Comparison of ENCODE assay signal across 35 cellular contexts in genomic region chr5:9817819-9818218, GRCh38.
"Had no signal": no experiment of that assay in that cellular context is flagged by ENCODE, and none has a peak within 500 bp of the region (broad histone marks: within the 10 kb centered on the region; RNA-seq: fewer than 3 reads in every experiment).

No MANE protein-coding gene starts in this region.

- H3K9me3 Mint-ChIP-seq: activated B cell treated with CpG ODN at 0.5 μM for 24 hours; activated CD4-positive, alpha-beta memory T cell treated with anti-CD3 and anti-CD28 coated beads for 36 hours; activated CD4-positive, alpha-beta T cell treated with anti-CD3 and anti-CD28 coated beads, Interleukin-2, amount 10 ng/mL, durations not matched to agents 24 days and 14 days; activated CD8-positive, alpha-beta T cell treated with anti-CD3 and anti-CD28 coated beads for 36 hours; activated naive CD4-positive, alpha-beta T cell treated with anti-CD3 and anti-CD28 coated beads for 36 hours; activated naive CD4-positive, alpha-beta T cell treated with anti-CD3 and anti-CD28 coated beads, Interleukin-2, amount 50 U/mL, for 72 hours; activated naive CD8-positive, alpha-beta T cell treated with anti-CD3 and anti-CD28 coated beads for 36 hours; activated T-helper 1 cell treated with anti-CD3 and anti-CD28 coated beads, Interleukin-12 subunit alpha, Interleukin-12 subunit beta, Interleukin-2, Interleukin-4 antibody, amounts not matched to agents 30 ng/mL and 10 ng/mL and 1 ng/mL, durations not matched to agents 14 hours and 24 hours and 36 hours; activated T-helper 17 cell treated with anti-CD3 and anti-CD28 coated beads, Interleukin-2, amount 50 U/mL, for 72 hours; T-helper 2 cell treated with Interferon-gamma antibody and Interleukin-4, amounts not matched to agents 5 μg/mL and 100 μg/mL, for 36 hours had no signal

- H3K27me3 Mint-ChIP-seq: activated B cell treated with CpG ODN at 0.5 μM for 24 hours; activated CD4-positive, alpha-beta memory T cell treated with anti-CD3 and anti-CD28 coated beads for 36 hours; activated CD4-positive, alpha-beta T cell treated with anti-CD3 and anti-CD28 coated beads, Interleukin-2, amount 10 ng/mL, durations not matched to agents 24 days and 14 days; activated CD8-positive, alpha-beta T cell treated with anti-CD3 and anti-CD28 coated beads for 36 hours; activated naive CD8-positive, alpha-beta T cell treated with anti-CD3 and anti-CD28 coated beads for 36 hours; activated T-helper 17 cell treated with anti-CD3 and anti-CD28 coated beads, Interleukin-2, amount 50 U/mL, for 72 hours; brain had no signal

- H3K9me3 ChIP-seq: adrenal gland had no signal

- DNase-seq: activated B cell treated with CpG ODN at 0.5 μM for 24 hours; activated CD4-positive, alpha-beta memory T cell treated with anti-CD3 and anti-CD28 coated beads for 36 hours; activated CD4-positive, alpha-beta T cell treated with anti-CD3 and anti-CD28 coated beads for 4 hours; activated CD4-positive, alpha-beta T cell treated with anti-CD3 and anti-CD28 coated beads, Interleukin-2, amount 10 ng/mL, durations not matched to agents 24 days and 14 days; activated CD4-positive, alpha-beta T cell treated with anti-CD3 and anti-CD28 coated beads, Interleukin-2, amount 50 U/mL, for 1 hour; activated CD4-positive, alpha-beta T cell treated with anti-CD3 and anti-CD28 coated beads, Interleukin-2, amount 50 U/mL, for 4 hours; activated CD4-positive, CD25-positive, alpha-beta regulatory T cell treated with anti-CD3 and anti-CD28 coated beads, Interleukin-2, amount 50 U/mL, for 72 hours; activated CD8-positive, alpha-beta memory T cell treated with anti-CD3 and anti-CD28 coated beads, Interleukin-2, amount 50 U/mL, for 4 hours; activated CD8-positive, alpha-beta T cell treated with anti-CD3 and anti-CD28 coated beads for 36 hours; activated effector memory CD4-positive, alpha-beta T cell treated with anti-CD3 and anti-CD28 coated beads, Interleukin-2, amount 50 U/mL, for 16 hours; activated gamma-delta T cell treated with Interleukin-2 at 50 U/mL for 16 hours; activated naive CD4-positive, alpha-beta T cell; activated naive CD4-positive, alpha-beta T cell treated with anti-CD3 and anti-CD28 coated beads for 36 hours; activated naive CD4-positive, alpha-beta T cell treated with anti-CD3 and anti-CD28 coated beads, Interleukin-2, amount 50 U/mL, for 16 hours; activated naive CD8-positive, alpha-beta T cell treated with anti-CD3 and anti-CD28 coated beads for 36 hours; activated T-cell treated with anti-CD3 and anti-CD28 coated beads for 4 hours; activated T-cell treated with anti-CD3 and anti-CD28 coated beads, Interleukin-2, amount 50 U/mL, for 1 hour; activated T-cell treated with anti-CD3 and anti-CD28 coated beads, Interleukin-2, amount 50 U/mL, for 4 hours; activated T-cell treated with anti-CD3 and anti-CD28 coated beads, Interleukin-2, amount 50 U/mL, for 72 hours; adrenal gland; amniotic stem cell; aorta; central memory CD4-positive, alpha-beta T cell; SW 1271; T-helper 1 cell; T-helper 2 cell; T-helper 9 cell had no signal

- H3K4me1 ChIP-seq: adrenal gland had no signal

- H3K27ac ChIP-seq: adrenal gland, cardiac muscle cell, VCaP had no signal

- H3K4me3 ChIP-seq: adrenal gland, cardiac muscle cell had no signal

- H3K27me3 ChIP-seq: adrenal gland, cardiac muscle cell had no signal

- H3K36me3 Mint-ChIP-seq: activated CD4-positive, alpha-beta memory T cell treated with anti-CD3 and anti-CD28 coated beads for 36 hours; activated naive CD4-positive, alpha-beta T cell treated with anti-CD3 and anti-CD28 coated beads, Interleukin-2, amount 50 U/mL, for 72 hours; activated naive CD8-positive, alpha-beta T cell treated with anti-CD3 and anti-CD28 coated beads for 36 hours; brain had no signal

- H3K36me3 ChIP-seq: adrenal gland, cardiac muscle cell had no signal

- H3K4me1 Mint-ChIP-seq: activated B cell treated with CpG ODN at 0.5 μM for 24 hours; activated CD4-positive, alpha-beta T cell treated with anti-CD3 and anti-CD28 coated beads, Interleukin-2, amount 10 ng/mL, durations not matched to agents 24 days and 14 days; activated naive CD8-positive, alpha-beta T cell treated with anti-CD3 and anti-CD28 coated beads for 36 hours; activated T-helper 17 cell treated with anti-CD3 and anti-CD28 coated beads, Interleukin-2, amount 50 U/mL, for 72 hours had no signal

- H3K27ac Mint-ChIP-seq: activated B cell treated with CpG ODN at 0.5 μM for 24 hours; activated CD4-positive, alpha-beta memory T cell treated with anti-CD3 and anti-CD28 coated beads for 36 hours; activated CD4-positive, alpha-beta T cell treated with anti-CD3 and anti-CD28 coated beads, Interleukin-2, amount 10 ng/mL, durations not matched to agents 24 days and 14 days; activated CD8-positive, alpha-beta T cell treated with anti-CD3 and anti-CD28 coated beads for 36 hours; activated naive CD4-positive, alpha-beta T cell treated with anti-CD3 and anti-CD28 coated beads for 36 hours; activated naive CD4-positive, alpha-beta T cell treated with anti-CD3 and anti-CD28 coated beads, Interleukin-2, amount 50 U/mL, for 72 hours; activated naive CD8-positive, alpha-beta T cell treated with anti-CD3 and anti-CD28 coated beads for 36 hours; activated T-cell treated with anti-CD3 and anti-CD28 coated beads, Interleukin-2, amount 50 U/mL, for 72 hours; activated T-helper 1 cell treated with anti-CD3 and anti-CD28 coated beads, Interleukin-12 subunit alpha, Interleukin-12 subunit beta, Interleukin-2, Interleukin-4 antibody, amounts not matched to agents 30 ng/mL and 10 ng/mL and 1 ng/mL, durations not matched to agents 14 hours and 24 hours and 36 hours; activated T-helper 17 cell treated with anti-CD3 and anti-CD28 coated beads, Interleukin-2, amount 50 U/mL, for 72 hours; brain; T-helper 1 cell treated with Interleukin-12 subunit alpha and Interleukin-12 subunit beta and Interleukin-4 antibody, amounts not matched to agents 30 μg/mL and 1 μg/mL, for 36 hours; T-helper 2 cell treated with Interferon-gamma antibody and Interleukin-4, amounts not matched to agents 5 μg/mL and 100 μg/mL, for 36 hours had no signal

- H3K4me3 Mint-ChIP-seq: activated B cell treated with CpG ODN at 0.5 μM for 24 hours; activated CD4-positive, alpha-beta memory T cell treated with anti-CD3 and anti-CD28 coated beads for 36 hours; activated CD4-positive, alpha-beta T cell treated with anti-CD3 and anti-CD28 coated beads, Interleukin-2, amount 10 ng/mL, durations not matched to agents 24 days and 14 days; activated CD8-positive, alpha-beta T cell treated with anti-CD3 and anti-CD28 coated beads for 36 hours; activated naive CD4-positive, alpha-beta T cell treated with anti-CD3 and anti-CD28 coated beads for 36 hours; activated naive CD8-positive, alpha-beta T cell treated with anti-CD3 and anti-CD28 coated beads for 36 hours; activated T-cell treated with anti-CD3 and anti-CD28 coated beads, Interleukin-2, amount 50 U/mL, for 4 hours; activated T-cell treated with anti-CD3 and anti-CD28 coated beads, Interleukin-2, amount 50 U/mL, for 72 hours; activated T-helper 1 cell treated with anti-CD3 and anti-CD28 coated beads, Interleukin-12 subunit alpha, Interleukin-12 subunit beta, Interleukin-2, Interleukin-4 antibody, amounts not matched to agents 30 ng/mL and 10 ng/mL and 1 ng/mL, durations not matched to agents 14 hours and 24 hours and 36 hours; activated T-helper 17 cell treated with anti-CD3 and anti-CD28 coated beads, Interleukin-2, amount 50 U/mL, for 72 hours; brain; T-helper 1 cell treated with Interleukin-12 subunit alpha and Interleukin-12 subunit beta and Interleukin-4 antibody, amounts not matched to agents 30 μg/mL and 1 μg/mL, for 36 hours; T-helper 2 cell treated with Interferon-gamma antibody and Interleukin-4, amounts not matched to agents 5 μg/mL and 100 μg/mL, for 36 hours had no signal

- ATAC-seq: activated CD8-positive, alpha-beta T cell treated with anti-CD3 and anti-CD28 coated beads for 36 hours; activated naive CD4-positive, alpha-beta T cell treated with anti-CD3 and anti-CD28 coated beads, Interleukin-2, amount 50 U/mL, for 72 hours; activated T-cell treated with anti-CD3 and anti-CD28 coated beads, Interleukin-2, amount 50 U/mL, for 4 hours; activated T-cell treated with anti-CD3 and anti-CD28 coated beads, Interleukin-2, amount 50 U/mL, for 72 hours; activated T-helper 17 cell treated with anti-CD3 and anti-CD28 coated beads, Interleukin-2, amount 50 U/mL, for 72 hours had no signal
